ENCODE assay signal across 1 cellular context in genomic region chr5:172456076-172456800, GRCh38.
TF ChIP-seq lines count a peak whose summit lies in the region.

No MANE protein-coding gene starts in this region.

TF ChIP-seq in H1, 55 proteins besides CTCF, POLR2A, EP300 and RAD21:
- TF ChIP-seq SUZ12 (IDR thresholded peaks at IDR 0.05; ENCODE audit: low read length) = no peak
- no peak for TF ChIP-seq RXRA (IDR thresholded peaks at IDR 0.05; ENCODE audit: insufficient read depth, low read depth, low read length)
- TF ChIP-seq CHD7 (IDR thresholded peaks at IDR 0.05; ENCODE audit: insufficient replicate concordance, low read length) = no peak
- TF ChIP-seq YY1 (IDR thresholded peaks at IDR 0.05; ENCODE audit: low read depth, low read length) = no peak
- no peak for TF ChIP-seq NRF1 (IDR thresholded peaks at IDR 0.05; ENCODE audit: low read depth, low read length)
- TF ChIP-seq CREB1 (IDR thresholded peaks at IDR 0.05) = no peak
- no peak for TF ChIP-seq SAP30 (IDR thresholded peaks at IDR 0.05; ENCODE audit: insufficient read depth, insufficient replicate concordance, low read length)
- TF ChIP-seq SIRT6 (IDR thresholded peaks at IDR 0.05; ENCODE audit: low read length) = no peak
- TF ChIP-seq SP4 (IDR thresholded peaks at IDR 0.05; ENCODE audit: low read length) = no peak
- TF ChIP-seq TEAD4 (IDR thresholded peaks at IDR 0.05; ENCODE audit: low read depth, low read length) = no peak
- TF ChIP-seq PHF8 (conservative IDR thresholded peaks at IDR 0.05; ENCODE audit: low read depth, low read length) = no peak
- no peak for TF ChIP-seq GABPA (IDR thresholded peaks at IDR 0.05; ENCODE audit: borderline replicate concordance, insufficient read depth, low read length)
- TF ChIP-seq, protein P1, sequence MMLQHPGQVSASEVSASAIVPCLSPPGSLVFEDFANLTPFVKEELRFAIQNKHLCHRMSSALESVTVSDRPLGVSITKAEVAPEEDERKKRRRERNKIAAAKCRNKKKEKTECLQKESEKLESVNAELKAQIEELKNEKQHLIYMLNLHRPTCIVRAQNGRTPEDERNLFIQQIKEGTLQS (IDR thresholded peaks at IDR 0.05; ENCODE audit: insufficient read depth, low read depth, low read length) = no peak
- no peak for TF ChIP-seq JUND (IDR thresholded peaks at IDR 0.05; ENCODE audit: low read length)
- TF ChIP-seq CBX8 (IDR thresholded peaks at IDR 0.05; ENCODE audit: borderline replicate concordance, low read depth, low read length) = no peak
- TF ChIP-seq POU5F1 (IDR thresholded peaks at IDR 0.05; ENCODE audit: low read depth, low read length) = no peak
TF ChIP-seq in H1: peak in this region for 0.
